8 cellular contexts compared by ENCODE assay signal in the genomic region with DNA sequence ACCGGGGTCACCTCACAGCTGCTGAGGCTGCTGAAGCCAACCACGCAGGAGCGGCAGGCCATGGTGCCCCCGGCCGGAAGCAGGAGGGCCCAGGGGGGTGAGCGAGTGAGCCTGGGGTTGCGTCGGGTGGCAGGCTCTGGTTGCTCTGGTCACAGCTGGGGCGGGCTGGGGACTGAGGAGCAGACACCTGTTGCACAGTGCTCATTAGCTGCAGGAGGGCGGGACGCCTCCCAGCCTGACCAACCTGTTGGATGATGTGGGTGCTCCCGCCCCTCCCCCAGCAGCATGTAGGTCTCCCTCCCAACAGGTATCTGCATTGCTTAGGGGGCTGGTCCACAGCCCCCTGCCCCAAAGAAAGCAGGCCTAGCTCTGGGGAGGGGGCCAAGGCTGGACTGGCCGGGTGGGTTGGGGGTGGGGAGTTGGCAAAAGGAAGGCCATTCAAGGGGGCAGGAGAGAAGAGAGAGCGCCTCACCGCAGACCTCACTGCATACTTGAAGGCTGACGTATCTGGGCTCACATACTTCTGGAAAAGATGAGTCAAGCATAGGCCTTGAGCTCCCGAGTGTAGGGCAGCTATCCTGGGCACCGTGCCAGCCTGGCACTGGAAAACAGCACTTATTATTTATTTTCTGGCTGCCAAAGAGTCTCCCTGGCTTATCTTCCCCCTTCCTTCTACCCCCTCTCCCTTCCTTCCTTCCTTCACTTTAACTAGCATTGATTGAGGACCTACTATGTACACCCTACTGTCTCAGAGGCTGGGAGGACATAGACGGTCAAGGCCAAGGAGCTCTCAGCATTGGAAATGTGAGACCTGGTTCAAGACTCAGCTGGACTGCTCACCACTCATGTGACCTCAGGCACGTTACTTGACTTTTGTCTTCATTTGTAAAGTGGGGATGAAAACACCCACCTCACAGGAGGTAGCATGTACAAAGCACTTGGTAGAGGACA. TPM values are rescaled to one million over a fixed set of nuclear protein-coding genes. Genes with fewer than 3 reads are reported as not detected.
DNase-seq lines count a peak whose midpoint lies in the region; ATAC-seq and TF ChIP-seq lines count a peak whose summit lies in the region.

A gene (minus strand): TSS at position 174 of the 951 bp plus-strand sequence. CDS start 112 bp downstream, at position 62.

- no peaks in the 10 kb centered on the region for H3K9me3 Mint-ChIP-seq in neural progenitor cell
- no peaks in the 10 kb centered on the region for H3K9me3 Mint-ChIP-seq in CD4-positive, alpha-beta memory T cell

- 30% methylated on average over 19 of the region's 20 CpGs for WGBS in prostate gland

- no peak for TF ChIP-seq CTCF in VCaP (conservative IDR thresholded peaks at IDR 0.05)
- TF ChIP-seq CTCF in prostate gland (IDR thresholded peaks at IDR 0.05), result no peak
- TF ChIP-seq CTCF in neural progenitor cell (IDR thresholded peaks at IDR 0.05), result no peak

- POLR2A ChIA-PET in CD4-positive, alpha-beta memory T cell (lab: Charles Lee; ENCODE audit: partially characterized antibody), result no interaction called here

- H3K27me3 Mint-ChIP-seq in neural progenitor cell (ENCODE audit: insufficient read depth, low read depth), result peaks cover 10% of the 10 kb centered on the region
- H3K27me3 Mint-ChIP-seq in CD4-positive, alpha-beta memory T cell, result peaks cover 4 to 9% of the 10 kb centered on the region in 2 donors

- H3K27ac Mint-ChIP-seq in neural progenitor cell, result no peak within 1 kb of the TSS
- H3K27ac Mint-ChIP-seq in CD4-positive, alpha-beta memory T cell, result peak within 1 kb of the TSS in 2 of 7 donors; percentile 36 to 42

- H3F3A ChIP-seq in neural progenitor cell (ENCODE audit: low read depth), result no peaks in the 10 kb centered on the region

- no peaks in the 10 kb centered on the region for H3K4me1 ChIP-seq in prostate gland (replicated peaks)
- no peaks in the 10 kb centered on the region for H3K4me1 ChIP-seq in neural progenitor cell
- H3K4me1 ChIP-seq in CD4-positive, alpha-beta memory T cell (ENCODE audit: insufficient read depth, low read length), result no peaks in the 10 kb centered on the region

- H3K79me2 ChIP-seq in neural progenitor cell (ENCODE audit: low read depth), result no peaks in the 10 kb centered on the region

- no peaks in the 10 kb centered on the region for H4K20me1 ChIP-seq in neural progenitor cell (ENCODE audit: low read depth)

- ATAC-seq in HG03196 (IDR thresholded peaks at IDR 0.05; ENCODE audit: unreplicated experiment), result no peak

- no peak within 1 kb of the TSS for H3K4me3 ChIP-seq in prostate gland
- no peak within 1 kb of the TSS for H3K4me3 ChIP-seq in neural progenitor cell
- no peak within 1 kb of the TSS for H3K4me3 ChIP-seq in CD4-positive, alpha-beta memory T cell (ENCODE audit: low read length in 2 of 2)

- H3K36me3 ChIP-seq in prostate gland, result no peaks in the 10 kb centered on the region
- no peaks in the 10 kb centered on the region for H3K36me3 ChIP-seq in neural progenitor cell
- no peaks in the 10 kb centered on the region for H3K36me3 ChIP-seq in CD4-positive, alpha-beta memory T cell (ENCODE audit: insufficient read depth, low read length)

- intact Hi-C loops in prostate gland (cut with DNase I), result no loop called here
- intact Hi-C loops in CD4-positive, alpha-beta memory T cell (cut with micrococcal nuclease), result no loop called here

- H3K9me3 ChIP-seq in prostate gland, result no peaks in the 10 kb centered on the region
- H3K9me3 ChIP-seq in neural progenitor cell (ENCODE audit: low read depth), result no peaks in the 10 kb centered on the region
- no peaks in the 10 kb centered on the region for H3K9me3 ChIP-seq in CD4-positive, alpha-beta memory T cell (ENCODE audit: control insufficient read depth in 1 of 2, low read length in 2 of 2)

- no peaks in the 10 kb centered on the region for H3K4me1 Mint-ChIP-seq in neural progenitor cell
- H3K4me1 Mint-ChIP-seq in CD4-positive, alpha-beta memory T cell, result peaks cover 0 to 2% (median 0%) of the 10 kb centered on the region in 4 donors

- H3K27me3 ChIP-seq in prostate gland (replicated peaks; ENCODE audit: insufficient read depth), result peaks cover 2% of the 10 kb centered on the region
- H3K27me3 ChIP-seq in neural progenitor cell, result no peaks in the 10 kb centered on the region
- no peaks in the 10 kb centered on the region for H3K27me3 ChIP-seq in CD4-positive, alpha-beta memory T cell (ENCODE audit: insufficient read depth, low read length)

- no peak within 1 kb of the TSS for H3K4me2 ChIP-seq in neural progenitor cell

- TF ChIP-seq POLR2A in prostate gland (IDR thresholded peaks at IDR 0.05), result peak; percentile 43

- DNase-seq in DMS 273 treated with DMSO at 0.1 percent for 48 hours (lab: John Stamatoyannopoulos, UW) (peak; percentile 73), NCI-H1417 (lab: John Stamatoyannopoulos, UW) (peak; percentile 78 to 95 (median 93)), germinal center (ENCODE audit: low spot score) (peak; percentile 14), prostate gland (ENCODE audit: low spot score) (peak; percentile 97), neural progenitor cell (ENCODE audit: low spot score) (no peak)
- DNase-seq in CD4-positive, alpha-beta memory T cell, result no peak

- no peaks in the 10 kb centered on the region for H3K36me3 Mint-ChIP-seq in neural progenitor cell
- H3K36me3 Mint-ChIP-seq in CD4-positive, alpha-beta memory T cell, result no peaks in the 10 kb centered on the region

- H3K9ac ChIP-seq in neural progenitor cell, result no peak within 1 kb of the TSS

- peak within 1 kb of the TSS; percentile 71 for H3K27ac ChIP-seq in VCaP
- H3K27ac ChIP-seq in prostate gland, result peak within 1 kb of the TSS; percentile 61 to 80
- no peak within 1 kb of the TSS for H3K27ac ChIP-seq in neural progenitor cell
- no peak within 1 kb of the TSS for H3K27ac ChIP-seq in CD4-positive, alpha-beta memory T cell (ENCODE audit: low read depth, low read length)

- H3K4me3 Mint-ChIP-seq in neural progenitor cell, result no peak within 1 kb of the TSS
- H3K4me3 Mint-ChIP-seq in CD4-positive, alpha-beta memory T cell, result no peak within 1 kb of the TSS

- CTCF ChIA-PET in CD4-positive, alpha-beta memory T cell (lab: Charles Lee; ENCODE audit: partially characterized antibody), result interaction anchor here (0.9 to 3.3 kb wide), 2 partner anchors 87 to 688 kb away, joined by 3 to 9 read pairs; no protein-coding TSS in a partner anchor

- no peak within 1 kb of the TSS for H2AFZ ChIP-seq in neural progenitor cell (replicated peaks)

RNA-seq across cellular contexts. Expression of the gene that starts here (rescaled TPM):
- total RNA-seq in prostate gland (1 to 10 TPM; 1.9 to 3.7 TPM), neural progenitor cell (ENCODE audit: low replicate concordance) (0.12 TPM in 1 of 2 replicates, not detected in the other)
- not detected for total RNA-seq in CD4-positive, alpha-beta memory T cell
- polyA plus RNA-seq in CD4-positive, alpha-beta memory T cell, result not detected

Comparison
In these comparisons a context has a peak if more than half of its experiments do, and no peak if none do; other contexts are left out.
1. DNase-seq: peak in DMS 273 treated with DMSO at 0.1 percent for 48 hours (single experiment), NCI-H1417 (3 of 3), germinal center (single experiment) and prostate gland (single experiment); none in neural progenitor cell (single experiment) and CD4-positive, alpha-beta memory T cell (0 of 5).
2. H3K27ac ChIP-seq: peak in VCaP (single experiment) and prostate gland (2 of 2); none in neural progenitor cell (single experiment) and CD4-positive, alpha-beta memory T cell (single experiment).